Comparison of ENCODE assay signal across 14 cellular contexts in the genomic region with DNA sequence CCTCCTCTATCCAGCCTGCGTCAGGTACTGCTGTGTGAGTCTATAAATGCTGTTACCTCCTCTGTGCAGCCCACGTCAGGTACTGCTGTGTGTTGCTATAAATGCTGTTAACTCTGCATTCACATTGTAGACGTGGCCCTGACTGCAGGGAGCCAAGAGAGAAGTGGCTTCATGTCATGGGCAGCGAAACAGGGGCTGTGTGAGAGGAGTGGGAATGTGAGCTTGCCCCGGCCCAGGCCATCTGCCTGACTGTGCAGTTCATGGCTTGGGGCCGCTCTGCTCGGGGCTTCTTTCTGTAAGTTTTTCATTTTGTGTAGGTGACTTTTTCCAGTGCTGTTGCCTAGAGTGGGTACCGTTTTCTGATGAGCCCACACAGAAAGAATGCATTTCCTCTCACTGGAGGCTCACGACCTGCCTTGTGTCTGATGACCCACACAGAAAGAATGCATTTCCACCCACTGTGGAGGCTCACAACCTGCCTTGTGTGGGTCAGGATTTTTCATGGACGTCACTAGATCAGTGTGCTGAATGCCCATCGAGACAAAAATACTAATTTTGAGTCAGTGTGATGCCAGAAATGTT.
DNase-seq lines count a peak whose midpoint lies in the region; ATAC-seq, FAIRE-seq and TF ChIP-seq lines count a peak whose summit lies in the region.
"Had no signal": no experiment of that assay in that cellular context is flagged by ENCODE, and none has a peak within 500 bp of the region (broad histone marks: within the 10 kb centered on the region; RNA-seq: fewer than 3 reads in every experiment).

No MANE protein-coding gene starts in this region.

- H3K9me3 ChIP-seq in keratinocyte (ENCODE audit: control insufficient read depth, low read depth, low read length): no peaks in the 10 kb centered on the region
- no peaks in the 10 kb centered on the region for H3K9me3 ChIP-seq in CD4-positive, alpha-beta T cell (ENCODE audit: control insufficient read depth, low read length)
- H3K9me3 ChIP-seq: HAP-1, right atrium auricular region, thyroid gland had no signal

- peaks cover 12% of the 10 kb centered on the region for H3K4me1 ChIP-seq in keratinocyte (ENCODE audit: control insufficient read depth, extremely low read depth, insufficient read depth, low read length)
- H3K4me1 ChIP-seq: HAP-1, right atrium auricular region, thyroid gland had no signal

- CTCF ChIA-PET in CD4-positive, alpha-beta T cell (lab: Charles Lee): no interaction called here

- no peaks in the 10 kb centered on the region for H4K20me1 ChIP-seq in keratinocyte (ENCODE audit: control insufficient read depth, extremely low read depth, insufficient read depth, low read length)

- peak overlapping the region; percentile 68 for H3K27ac Mint-ChIP-seq in chondrocyte (ENCODE audit: unreplicated experiment)
- no peak overlapping the region for H3K27ac Mint-ChIP-seq in CD4-positive, alpha-beta T cell

- H3K9me3 Mint-ChIP-seq in chondrocyte (ENCODE audit: low read depth): no peaks in the 10 kb centered on the region
- H3K9me3 Mint-ChIP-seq in CD4-positive, alpha-beta T cell: no peaks in the 10 kb centered on the region

- H3K27ac ChIP-seq in keratinocyte (ENCODE audit: control insufficient read depth, insufficient read depth, low read length): peak overlapping the region; percentile 12
- H3K27ac ChIP-seq in CD4-positive, alpha-beta T cell (ENCODE audit: low read depth, low read length): no peak overlapping the region
- H3K27ac ChIP-seq: C4-2B, right atrium auricular region, thyroid gland had no signal

- H3K4me3 Mint-ChIP-seq in chondrocyte (ENCODE audit: unreplicated experiment): no peak overlapping the region
- no peak overlapping the region for H3K4me3 Mint-ChIP-seq in CD4-positive, alpha-beta T cell

- dilution Hi-C loops in keratinocyte (cut with MboI; ENCODE audit: extremely low pct_ligation_motif_present, low sequenced_read_pairs): no loop called here

- peak; percentile 89 for DNase-seq in AG08396 (ENCODE audit: low spot score)
- DNase-seq in LHCN-M2 (ENCODE audit: low read depth): peak; percentile 76
- DNase-seq in chondrocyte (ENCODE audit: low spot score): no peak
- DNase-seq in keratinocyte (ENCODE audit: low read depth, low spot score): peak; percentile 32
- DNase-seq in NCI-H1105 (lab: John Stamatoyannopoulos, UW): no peak
- DNase-seq in CD4-positive, alpha-beta T cell: no peak
- DNase-seq in NCI-H774 (lab: John Stamatoyannopoulos, UW): no peak
- no peak for DNase-seq in hypothalamus (lab: John Stamatoyannopoulos, UW)
- DNase-seq: activated T-cell treated with anti-CD3 and anti-CD28 coated beads, Interleukin-2, amount 50 U/mL, for 1 hour; midbrain; thyroid gland had no signal

- H2AFZ ChIP-seq in keratinocyte (ENCODE audit: control insufficient read depth, low read length): peak overlapping the region; percentile 82

- peak overlapping the region in 1 of 3 experiments; percentile 17 for H3K4me3 ChIP-seq in keratinocyte (ENCODE audit: control insufficient read depth in 2 of 3, extremely low read depth in 1 of 3, insufficient read depth in 2 of 3, low read depth in 1 of 3, low read length in 3 of 3)
- H3K4me3 ChIP-seq: HAP-1, right atrium auricular region, thyroid gland had no signal

- POLR2A ChIA-PET in CD4-positive, alpha-beta T cell (lab: Charles Lee): no interaction called here

- H3K9ac ChIP-seq in keratinocyte (ENCODE audit: control insufficient read depth, extremely low read depth, insufficient read depth, low read length): no peak overlapping the region

- intact Hi-C loops in CD4-positive, alpha-beta T cell (cut with DNase I, micrococcal nuclease): no loop called here

- no peaks in the 10 kb centered on the region for H3K27me3 Mint-ChIP-seq in chondrocyte (ENCODE audit: low read depth)
- peaks cover 12% of the 10 kb centered on the region for H3K27me3 Mint-ChIP-seq in CD4-positive, alpha-beta T cell

- no peaks in the 10 kb centered on the region for H3K79me2 ChIP-seq in keratinocyte (ENCODE audit: control insufficient read depth, insufficient read depth, low read length)

- H3K36me3 Mint-ChIP-seq in chondrocyte (ENCODE audit: low read depth): no peaks in the 10 kb centered on the region
- H3K36me3 Mint-ChIP-seq in CD4-positive, alpha-beta T cell (ENCODE audit: low read depth): no peaks in the 10 kb centered on the region

- H3K4me1 Mint-ChIP-seq in chondrocyte (ENCODE audit: low read depth): peaks cover 31% of the 10 kb centered on the region
- no peaks in the 10 kb centered on the region for H3K4me1 Mint-ChIP-seq in CD4-positive, alpha-beta T cell (ENCODE audit: low read depth)

- peak; percentile 94 for FAIRE-seq in keratinocyte (lab: Jason Lieb, UNC)

- no peaks in the 10 kb centered on the region for H3K27me3 ChIP-seq in keratinocyte (ENCODE audit: control insufficient read depth, extremely low read depth, insufficient read depth, low read length)
- no peaks in the 10 kb centered on the region for H3K27me3 ChIP-seq in CD4-positive, alpha-beta T cell (ENCODE audit: control insufficient read depth, insufficient read depth, low read length)
- H3K27me3 ChIP-seq: right atrium auricular region, thyroid gland had no signal

- ATAC-seq in CD4-positive, alpha-beta T cell (ENCODE audit: poor library complexity): no peak

- no peaks in the 10 kb centered on the region for H3K9me1 ChIP-seq in keratinocyte (ENCODE audit: control insufficient read depth, extremely low read depth, insufficient read depth, low read length)

- TF ChIP-seq CTCF in chondrocyte (IDR thresholded peaks at IDR 0.05) (no peak), keratinocyte (optimal IDR thresholded peaks at IDR 0.05 in 1 of 3, IDR thresholded peaks at IDR 0.05 in 1 of 3, conservative IDR thresholded peaks at IDR 0.05 in 1 of 3; ENCODE audit: extremely low read depth in 1 of 3, insufficient read depth in 2 of 3, low read length in 3 of 3) (no peak)
- no peak for TF ChIP-seq CTCF in CD4-positive, alpha-beta T cell (IDR thresholded peaks at IDR 0.05)

- H3K4me2 ChIP-seq in keratinocyte (ENCODE audit: control insufficient read depth, extremely low read depth, insufficient read depth, low read depth, low read length): peak overlapping the region; percentile 61

- no peaks in the 10 kb centered on the region for H3K36me3 ChIP-seq in keratinocyte (ENCODE audit: control insufficient read depth in 2 of 2, extremely low read depth in 1 of 2, insufficient read depth in 2 of 2, low read length in 2 of 2)
- H3K36me3 ChIP-seq: HAP-1, right atrium auricular region, thyroid gland had no signal

Comparison
In these comparisons a context has a peak if more than half of its experiments do, and no peak if none do; other contexts are left out.
1. DNase-seq: peak in AG08396 (single experiment), LHCN-M2 (single experiment) and keratinocyte (single experiment); none in chondrocyte (single experiment), NCI-H1105 (single experiment), CD4-positive, alpha-beta T cell (0 of 10), NCI-H774 (single experiment) and hypothalamus (0 of 51).